In genomic region chr10:24360286-24361127, GRCh38 we compare ENCODE assay signal across 7 cellular contexts.
A peak's percentile ranks its signal among the peaks of the same experiment; 100 is the strongest.
DNase-seq lines count a peak whose midpoint lies in the region; ATAC-seq and FAIRE-seq lines count a peak whose summit lies in the region.

No MANE protein-coding gene starts in this region.

- no peak overlapping the region for H3K4ac ChIP-seq in mesendoderm (ENCODE audit: low read depth, low read length)

- no CpG with 5 or more reads among the region's 12 CpGs for WGBS in mesendoderm (ENCODE audit: extremely low coverage, insufficient coverage, low lambda C conversion rate)

- H3K4me3 ChIP-seq in endocrine pancreas (ENCODE audit: control insufficient read depth, insufficient read depth, low read length) = peak overlapping the region; percentile 18
- H3K4me3 ChIP-seq in mesendoderm (ENCODE audit: low read length) = no peak overlapping the region

- H3K56ac ChIP-seq in mesendoderm (ENCODE audit: low read length) = no peak overlapping the region

- no peak overlapping the region for H3K18ac ChIP-seq in mesendoderm (ENCODE audit: low read length)

- H3K4me1 ChIP-seq in endocrine pancreas (ENCODE audit: control insufficient read depth, insufficient read depth, low read length) = no peaks in the 10 kb centered on the region
- no peaks in the 10 kb centered on the region for H3K4me1 ChIP-seq in mesendoderm (ENCODE audit: control insufficient read depth, low read depth, low read length)

- H4K5ac ChIP-seq in mesendoderm (ENCODE audit: low read length) = no peak overlapping the region

- H3K9ac ChIP-seq in endocrine pancreas (ENCODE audit: control insufficient read depth, insufficient read depth, low read length) = no peak overlapping the region
- H3K9ac ChIP-seq in mesendoderm (ENCODE audit: low read length) = no peak overlapping the region

- no peaks in the 10 kb centered on the region for H3K79me2 ChIP-seq in mesendoderm (ENCODE audit: control insufficient read depth, insufficient read depth, low read length)

- no peak overlapping the region for H3K27ac ChIP-seq in mesendoderm (ENCODE audit: low read depth, low read length)

- no peaks in the 10 kb centered on the region for H3K9me3 ChIP-seq in endocrine pancreas (ENCODE audit: control insufficient read depth, low read length)

- H2BK15ac ChIP-seq in mesendoderm (replicated peaks; ENCODE audit: low read depth) = no peak overlapping the region

- H2AK5ac ChIP-seq in mesendoderm (ENCODE audit: low read length) = no peak overlapping the region

- H2BK5ac ChIP-seq in mesendoderm (ENCODE audit: low read length) = no peak overlapping the region

- no peaks in the 10 kb centered on the region for H3K36me3 ChIP-seq in endocrine pancreas (ENCODE audit: control insufficient read depth, insufficient read depth, low read length)
- H3K36me3 ChIP-seq in mesendoderm (ENCODE audit: control insufficient read depth, insufficient read depth, low read length) = no peaks in the 10 kb centered on the region

- peak; percentile 67 for DNase-seq in EL
- peak in 40 of 76 experiments; percentile 0 to 46 (median 10) for DNase-seq in HUDEP-2 (lab: John Stamatoyannopoulos, UW; ENCODE audit: unreplicated experiment in 76 of 76)
- DNase-seq in SHP77 treated with DMSO at 0.1 percent for 48 hours (lab: John Stamatoyannopoulos, UW) = peak; percentile 4
- peak; percentile 75 for DNase-seq in mesendoderm
- DNase-seq in urothelium cell line (ENCODE audit: low spot score) = peak; percentile 60

- H3K79me1 ChIP-seq in mesendoderm (ENCODE audit: low read length) = no peaks in the 10 kb centered on the region

- peak; percentile 75 for FAIRE-seq in urothelium cell line (lab: Jason Lieb, UNC)

- no peak overlapping the region for H4K8ac ChIP-seq in mesendoderm (ENCODE audit: low read depth, low read length)

- no peak overlapping the region for H3K4me2 ChIP-seq in mesendoderm (ENCODE audit: low read length)

- no peak overlapping the region for H3K23ac ChIP-seq in mesendoderm (ENCODE audit: low read length)

- ATAC-seq in GM19438 (IDR thresholded peaks at IDR 0.05; ENCODE audit: low read depth, unreplicated experiment) = peak; percentile 77

- no peak overlapping the region for H2BK120ac ChIP-seq in mesendoderm (ENCODE audit: low read depth, low read length)

- no peaks in the 10 kb centered on the region for H3K27me3 ChIP-seq in endocrine pancreas (ENCODE audit: control insufficient read depth, insufficient read depth, low read length)
- H3K27me3 ChIP-seq in mesendoderm (ENCODE audit: insufficient read depth, low read length, poor library complexity) = no peaks in the 10 kb centered on the region

Comparison
In these comparisons a context has a peak if more than half of its experiments do, and no peak if none do; other contexts are left out.
1. DNase-seq: peak in every context shown above with its lines; median percentile 75 in mesendoderm; 67 in EL; 60 in urothelium cell line; 10 in HUDEP-2; 4 in SHP77 treated with DMSO at 0.1 percent for 48 hours.